27 cellular contexts compared by ENCODE assay signal in genomic region chr11:26037716-26038115, GRCh38.
A peak's percentile ranks its signal among the peaks of the same experiment; 100 is the strongest.
DNase-seq lines count a peak whose midpoint lies in the region; ATAC-seq, FAIRE-seq and TF ChIP-seq lines count a peak whose summit lies in the region.
"Had no signal": no experiment of that assay in that cellular context is flagged by ENCODE, and none has a peak within 500 bp of the region (broad histone marks: within the 10 kb centered on the region; RNA-seq: fewer than 3 reads in every experiment).

No MANE protein-coding gene starts in this region.

- TF ChIP-seq RAD21 in GM12878 (IDR thresholded peaks at IDR 0.05; ENCODE audit: insufficient read depth, low read depth, low read length), result no peak

- no peak for DNase-seq in GM12878 (ENCODE audit: low read depth, low spot score)
- DNase-seq in NCI-H2107 treated with DMSO at 0.1 percent for 48 hours (lab: John Stamatoyannopoulos, UW; ENCODE audit: unreplicated experiment), result no peak
- no peak for DNase-seq in HEK293T (ENCODE audit: extremely low spot score)
- no peak for DNase-seq in D341Med (ENCODE audit: low spot score)
- no peak for DNase-seq in stimulated activated CD8-positive, alpha-beta memory T cell treated with anti-CD3 and anti-CD28 coated beads, Interleukin-4, amount 100 ng/mL, for 48 hours
- DNase-seq: activated CD4-positive, alpha-beta T cell treated with anti-CD3 and anti-CD28 coated beads, Interleukin-2, amount 10 ng/mL, durations not matched to agents 7 days and 5 days; activated CD8-positive, alpha-beta memory T cell treated with anti-CD3 and anti-CD28 coated beads, Interleukin-2, amount 10 ng/mL, durations not matched to agents 7 days and 5 days; activated T-cell treated with anti-CD3 and anti-CD28 coated beads, Interleukin-2, amount 50 U/mL, for 48 hours; cerebellar nuclear complex; DMS53; HFFc6; mesenchymal stem cell; NCI-H524; Peyer's patch; posterior cingulate gyrus; right cardiac atrium; SHP77 treated with DMSO at 0.1 percent for 48 hours; stimulated activated CD4-positive, alpha-beta T cell treated with anti-CD3 and anti-CD28 coated beads, Interleukin-2, amount 100 ng/mL, for 48 hours; T1000; WERI-Rb-1 had no signal

- in situ Hi-C loops in GM12878 (cut with MboI), result no loop called here

- no peaks in the 10 kb centered on the region for H3K9me3 ChIP-seq in GM12878 (replicated peaks; ENCODE audit: control insufficient read depth, insufficient read depth, low read length)
- H3K9me3 ChIP-seq: BLaER1, Peyer's patch had no signal

- TF ChIP-seq EP300 in GM12878 (IDR thresholded peaks at IDR 0.05; ENCODE audit: borderline replicate concordance in 1 of 2, control insufficient read depth in 1 of 2, low read depth in 2 of 2, low read length in 2 of 2), result peak in 1 of 2 experiments; percentile 49; a peak in 1 of 4 replicates

- no peaks in the 10 kb centered on the region for H3K36me3 ChIP-seq in GM12878 (ENCODE audit: control insufficient read depth in 2 of 2, insufficient read depth in 2 of 2, low read length in 1 of 2)
- H3K36me3 ChIP-seq: BLaER1, Peyer's patch, WERI-Rb-1 had no signal

- no peaks in the 10 kb centered on the region for H3K79me2 ChIP-seq in GM12878 (ENCODE audit: control insufficient read depth, insufficient read depth, low read length)

- H3K4me1 ChIP-seq in GM12878 (ENCODE audit: control insufficient read depth, insufficient read depth, low read length), result peaks cover 7% of the 10 kb centered on the region; the same call in 1 of the 2 replicates
- H3K4me1 ChIP-seq: BLaER1, Peyer's patch had no signal

- H4K20me1 ChIP-seq in GM12878 (ENCODE audit: control insufficient read depth, insufficient read depth), result no peaks in the 10 kb centered on the region
- H4K20me1 ChIP-seq: BLaER1 had no signal

- no peak for TF ChIP-seq POLR2A in GM12878 (IDR thresholded peaks at IDR 0.05; ENCODE audit: low read depth, low read length)

- CTCF ChIA-PET in GM12878 (lab: Yijun Ruan, JAX), result interaction anchor here (0.9 kb wide), 1 partner anchor 247 kb away, joined by 4 read pairs; no protein-coding TSS in a partner anchor
- CTCF ChIA-PET in HEK293T (lab: Yijun Ruan, JAX), result no interaction called here

- BruUV-seq in GM12878 (replicated peaks; lab: Mats Ljungman, UMichigan), result no TSS peak

- POLR2A ChIA-PET in GM12878 (lab: Charles Lee) (no interaction called here), HEK293T (lab: Yijun Ruan, JAX) (no interaction called here)

- H3K9ac ChIP-seq in GM12878 (ENCODE audit: control insufficient read depth, insufficient read depth, low read length), result no peak overlapping the region
- H3K9ac ChIP-seq: BLaER1 had no signal

- intact Hi-C loops in GM12878 (cut with micrococcal nuclease; ENCODE audit: unreplicated experiment), result no loop called here

- peak; percentile 62 for ATAC-seq in GM18870 (IDR thresholded peaks at IDR 0.05; ENCODE audit: unreplicated experiment)
- peak; percentile 62 for ATAC-seq in GM21529 (IDR thresholded peaks at IDR 0.05; ENCODE audit: unreplicated experiment)
- peak; percentile 55 for ATAC-seq in HG02938 (IDR thresholded peaks at IDR 0.05; ENCODE audit: unreplicated experiment)
- peak; percentile 75 for ATAC-seq in GM12878
- ATAC-seq: activated CD8-positive, alpha-beta memory T cell treated with anti-CD3 and anti-CD28 coated beads, Interleukin-2, amount 10 ng/mL, durations not matched to agents 7 days and 5 days; GM23338; left lobe of liver; right cardiac atrium had no signal

- no peaks in the 10 kb centered on the region for H3K27me3 ChIP-seq in GM12878 (replicated peaks in 1 of 2; ENCODE audit: control insufficient read depth in 2 of 2, insufficient read depth in 2 of 2, low read length in 1 of 2)
- H3K27me3 ChIP-seq: BLaER1, Peyer's patch had no signal

- no peak overlapping the region for H3K4me3 ChIP-seq in GM12878
- H3K4me3 ChIP-seq: BLaER1, GM23338, Peyer's patch had no signal

- no peak for FAIRE-seq in GM12878 (lab: Jason Lieb, UNC)
- FAIRE-seq: endothelial cell of umbilical vein had no signal

- no peak for TF ChIP-seq CTCF in GM12878 (IDR thresholded peaks at IDR 0.05 in 2 of 3, conservative IDR thresholded peaks at IDR 0.05 in 1 of 3; ENCODE audit: control insufficient read depth in 2 of 3, extremely low read depth in 1 of 3, insufficient read depth in 1 of 3, low read depth in 3 of 3, low read length in 3 of 3)

- 0% methylated on average over 2 of the region's 2 CpGs for WGBS in GM12878 (ENCODE audit: insufficient coverage, insufficient replicate concordance, low lambda C conversion rate, missing lambda C conversion rate)

- H3K27ac ChIP-seq in GM12878 (ENCODE audit: control insufficient read depth, insufficient read depth), result peak overlapping the region; percentile 16; the same call in 1 of the 2 replicates
- H3K27ac ChIP-seq: BLaER1, Peyer's patch, WERI-Rb-1 had no signal

- no peak overlapping the region for H2AFZ ChIP-seq in GM12878 (ENCODE audit: control insufficient read depth, low read depth, low read length)
- H2AFZ ChIP-seq: GM23338 had no signal

- peak overlapping the region; percentile 10; the same call in 1 of the 2 replicates for H3K4me2 ChIP-seq in GM12878 (ENCODE audit: control insufficient read depth, insufficient read depth)
- H3K4me2 ChIP-seq: BLaER1, GM23338 had no signal

- RAD21 ChIA-PET in GM12878 (lab: Charles Lee; ENCODE audit: unreplicated experiment), result no interaction called here

- SMC1A ChIA-PET in GM12878 (lab: Charles Lee; ENCODE audit: uncharacterized antibody, unreplicated experiment), result no interaction called here

TF ChIP-seq in GM12878, 131 proteins besides CTCF, POLR2A, EP300 and RAD21 (continues in another document):
- TF ChIP-seq, protein P1, sequence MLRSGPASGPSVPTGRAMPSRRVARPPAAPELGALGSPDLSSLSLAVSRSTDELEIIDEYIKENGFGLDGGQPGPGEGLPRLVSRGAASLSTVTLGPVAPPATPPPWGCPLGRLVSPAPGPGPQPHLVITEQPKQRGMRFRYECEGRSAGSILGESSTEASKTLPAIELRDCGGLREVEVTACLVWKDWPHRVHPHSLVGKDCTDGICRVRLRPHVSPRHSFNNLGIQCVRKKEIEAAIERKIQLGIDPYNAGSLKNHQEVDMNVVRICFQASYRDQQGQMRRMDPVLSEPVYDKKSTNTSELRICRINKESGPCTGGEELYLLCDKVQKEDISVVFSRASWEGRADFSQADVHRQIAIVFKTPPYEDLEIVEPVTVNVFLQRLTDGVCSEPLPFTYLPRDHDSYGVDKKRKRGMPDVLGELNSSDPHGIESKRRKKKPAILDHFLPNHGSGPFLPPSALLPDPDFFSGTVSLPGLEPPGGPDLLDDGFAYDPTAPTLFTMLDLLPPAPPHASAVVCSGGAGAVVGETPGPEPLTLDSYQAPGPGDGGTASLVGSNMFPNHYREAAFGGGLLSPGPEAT (IDR thresholded peaks at IDR 0.05; ENCODE audit: low read depth), result no peak
- 0 out of 2 replicates have a peak, but pooled peaks have one; percentile 41 for TF ChIP-seq IRF4 (IDR thresholded peaks at IDR 0.05; ENCODE audit: low read depth, low read length)
- peak; percentile 76 for TF ChIP-seq NFIC (IDR thresholded peaks at IDR 0.05; ENCODE audit: low read depth, low read length)
- TF ChIP-seq SMC3 (IDR thresholded peaks at IDR 0.05; ENCODE audit: borderline replicate concordance, low read length), result no peak
- TF ChIP-seq ZNF24 (IDR thresholded peaks at IDR 0.05), result no peak
- no peak for TF ChIP-seq SP1 (IDR thresholded peaks at IDR 0.05; ENCODE audit: low read depth, low read length)
- peak; percentile 69; the same call in 1 of the 2 replicates for TF ChIP-seq SPI1 (IDR thresholded peaks at IDR 0.05; ENCODE audit: borderline replicate concordance, insufficient read depth, low read depth, low read length)
- TF ChIP-seq CBX3 (IDR thresholded peaks at IDR 0.05; ENCODE audit: borderline replicate concordance, low read depth), result no peak
- TF ChIP-seq MEF2A (IDR thresholded peaks at IDR 0.05; ENCODE audit: insufficient read depth, low read depth, low read length), result no peak
- no peak for TF ChIP-seq HDAC2 (IDR thresholded peaks at IDR 0.05)

TF ChIP-seq in HEK293T, 16 proteins besides CTCF, POLR2A, EP300 and RAD21:
- TF ChIP-seq LEF1 (IDR thresholded peaks at IDR 0.05; ENCODE audit: borderline replicate concordance) (no peak), ZNF384 (IDR thresholded peaks at IDR 0.05) (no peak), L3MBTL2 (conservative IDR thresholded peaks at IDR 0.05) (no peak), FOXM1 (IDR thresholded peaks at IDR 0.05; ENCODE audit: borderline replicate concordance) (no peak), FOXA1 (IDR thresholded peaks at IDR 0.05) (no peak), CTBP1 (IDR thresholded peaks at IDR 0.05; ENCODE audit: borderline replicate concordance) (no peak), SUZ12 (IDR thresholded peaks at IDR 0.05) (no peak), ELF4 (IDR thresholded peaks at IDR 0.05) (no peak), ARNT (IDR thresholded peaks at IDR 0.05) (no peak), BHLHE40 (IDR thresholded peaks at IDR 0.05; ENCODE audit: borderline replicate concordance) (no peak), TARDBP (IDR thresholded peaks at IDR 0.05) (no peak), FOXK2 (IDR thresholded peaks at IDR 0.05) (no peak), SP1 (IDR thresholded peaks at IDR 0.05) (no peak), HDGF (IDR thresholded peaks at IDR 0.05; ENCODE audit: borderline replicate concordance) (no peak), PKNOX1 (IDR thresholded peaks at IDR 0.05) (no peak), NFRKB (IDR thresholded peaks at IDR 0.05) (no peak)
